Comparison of ENCODE assay signal across 5 cellular contexts in genomic region chr12:8810112-8810511, GRCh38. TPM values are rescaled to one million over a fixed set of nuclear protein-coding genes. Genes with fewer than 3 reads are reported as not detected.
"Had no signal": no experiment of that assay in that cellular context is flagged by ENCODE, and none has a peak within 500 bp of the region (broad histone marks: within the 10 kb centered on the region; RNA-seq: fewer than 3 reads in every experiment).

No MANE protein-coding gene starts in this region.

RNA-seq across cellular contexts. Expression of gene A2ML1, which starts 12.3 kb away (rescaled TPM):
- total RNA-seq: HepG2, IMR-90, NCI-H460, Right ventricle myocardium superior, SJSA1 had no signal
- polyA plus RNA-seq: HepG2, IMR-90 had no signal
